11 cellular contexts compared by ENCODE assay signal in the genomic region with DNA sequence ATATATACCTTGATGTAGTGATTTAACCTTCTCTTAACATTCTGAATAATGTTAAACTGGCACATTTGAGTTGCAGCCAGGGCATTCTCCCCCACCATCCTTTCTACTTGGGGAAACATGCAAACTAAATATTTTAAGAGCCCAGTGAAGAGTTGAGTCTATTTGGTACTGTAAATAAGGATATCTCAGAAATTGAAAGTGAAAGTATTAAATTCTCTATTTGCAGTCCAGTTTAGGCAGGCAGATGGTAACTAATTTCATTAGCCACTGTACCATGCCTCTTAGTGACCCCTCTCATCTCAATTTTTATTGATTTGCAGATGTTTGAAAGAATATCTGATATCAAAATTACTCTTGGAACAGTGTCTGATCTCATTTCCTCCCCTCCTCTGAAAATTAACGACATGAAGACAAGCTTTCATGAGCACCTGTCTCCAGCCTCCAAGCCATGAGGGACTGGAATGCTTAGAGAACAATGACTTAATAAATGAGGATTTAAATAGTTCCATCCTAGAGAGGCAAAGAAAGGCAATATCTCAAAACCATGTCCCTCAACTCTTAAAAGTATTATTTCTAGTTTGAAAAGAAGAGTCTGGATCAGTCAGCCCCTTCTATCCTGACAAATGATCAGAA.
DNase-seq lines count a peak whose midpoint lies in the region; ATAC-seq, FAIRE-seq and TF ChIP-seq lines count a peak whose summit lies in the region.
"Had no signal": no experiment of that assay in that cellular context is flagged by ENCODE, and none has a peak within 500 bp of the region (broad histone marks: within the 10 kb centered on the region; RNA-seq: fewer than 3 reads in every experiment).

No MANE protein-coding gene starts in this region.

- H3K36me3 Mint-ChIP-seq in CD4-positive, alpha-beta T cell (ENCODE audit: low read depth): no peaks in the 10 kb centered on the region
- peaks cover 1% of the 10 kb centered on the region for H3K36me3 Mint-ChIP-seq in T-helper 2 cell treated with Interferon-gamma antibody and Interleukin-4, amounts not matched to agents 5 μg/mL and 100 μg/mL, for 36 hours (ENCODE audit: low read depth)

- POLR2A ChIA-PET in CD4-positive, alpha-beta T cell (lab: Charles Lee): no interaction called here

- intact Hi-C loops in CD4-positive, alpha-beta T cell (cut with DNase I, micrococcal nuclease): no loop called here

- H3K27me3 Mint-ChIP-seq in CD4-positive, alpha-beta T cell: no peaks in the 10 kb centered on the region
- H3K27me3 Mint-ChIP-seq in T-helper 2 cell treated with Interferon-gamma antibody and Interleukin-4, amounts not matched to agents 5 μg/mL and 100 μg/mL, for 36 hours (ENCODE audit: low read depth): no peaks in the 10 kb centered on the region

- H3K9me3 Mint-ChIP-seq in CD4-positive, alpha-beta T cell: no peaks in the 10 kb centered on the region
- H3K9me3 Mint-ChIP-seq in T-helper 2 cell treated with Interferon-gamma antibody and Interleukin-4, amounts not matched to agents 5 μg/mL and 100 μg/mL, for 36 hours: no peaks in the 10 kb centered on the region

- no peak overlapping the region for H3K27ac Mint-ChIP-seq in CD4-positive, alpha-beta T cell
- H3K27ac Mint-ChIP-seq in T-helper 2 cell treated with Interferon-gamma antibody and Interleukin-4, amounts not matched to agents 5 μg/mL and 100 μg/mL, for 36 hours: peak overlapping the region; percentile 72

- TF ChIP-seq CTCF in CD4-positive, alpha-beta T cell (IDR thresholded peaks at IDR 0.05): no peak

- peaks cover 24% of the 10 kb centered on the region for H3K4me1 ChIP-seq in muscle layer of colon (ENCODE audit: insufficient read depth, low read length)
- H3K4me1 ChIP-seq: right atrium auricular region had no signal

- H3K4me3 Mint-ChIP-seq in CD4-positive, alpha-beta T cell: peak overlapping the region; percentile 35
- H3K4me3 Mint-ChIP-seq in T-helper 2 cell treated with Interferon-gamma antibody and Interleukin-4, amounts not matched to agents 5 μg/mL and 100 μg/mL, for 36 hours: peak overlapping the region; percentile 51

- DNase-seq in CD4-positive, alpha-beta T cell: no peak
- no peak for DNase-seq in T-helper 2 cell treated with Interferon-gamma antibody and Interleukin-4, amounts not matched to agents 5 μg/mL and 100 μg/mL, for 36 hours (ENCODE audit: low spot score)
- DNase-seq in effector CD8-positive, alpha-beta T cell (lab: John Stamatoyannopoulos, UW): no peak
- DNase-seq in urothelium cell line (ENCODE audit: low spot score): no peak
- DNase-seq: amniotic stem cell, kidney glomerular epithelial cell had no signal

- no peak overlapping the region for H3K27ac ChIP-seq in CD4-positive, alpha-beta T cell (ENCODE audit: low read depth, low read length)
- H3K27ac ChIP-seq in muscle layer of colon (ENCODE audit: low read depth, low read length): no peak overlapping the region
- H3K27ac ChIP-seq: right atrium auricular region had no signal

- peak overlapping the region; percentile 17 to 37 for H3K4me3 ChIP-seq in muscle layer of colon (ENCODE audit: low read depth in 1 of 2, low read length in 2 of 2)
- H3K4me3 ChIP-seq: right atrium auricular region had no signal

- CTCF ChIA-PET in CD4-positive, alpha-beta T cell (lab: Charles Lee): no interaction called here

- no peaks in the 10 kb centered on the region for H3K27me3 ChIP-seq in CD4-positive, alpha-beta T cell (ENCODE audit: control insufficient read depth, insufficient read depth, low read length)
- H3K27me3 ChIP-seq in muscle layer of colon (ENCODE audit: control insufficient read depth in 1 of 2, insufficient read depth in 2 of 2, low read length in 2 of 2): no peaks in the 10 kb centered on the region
- H3K27me3 ChIP-seq: right atrium auricular region had no signal

- no peaks in the 10 kb centered on the region for H3K36me3 ChIP-seq in muscle layer of colon (ENCODE audit: insufficient read depth, low read length)
- H3K36me3 ChIP-seq: right atrium auricular region had no signal

- no peak for ATAC-seq in CD4-positive, alpha-beta T cell (ENCODE audit: poor library complexity)
- peak; percentile 52 for ATAC-seq in GM21526 (IDR thresholded peaks at IDR 0.05; ENCODE audit: low FRiP score, unreplicated experiment)
- ATAC-seq in GM19395 (IDR thresholded peaks at IDR 0.05; ENCODE audit: unreplicated experiment): no peak
- ATAC-seq: esophagus mucosa had no signal

- H3K9me3 ChIP-seq in CD4-positive, alpha-beta T cell (ENCODE audit: control insufficient read depth, low read length): no peaks in the 10 kb centered on the region
- H3K9me3 ChIP-seq in muscle layer of colon (ENCODE audit: low read length): no peaks in the 10 kb centered on the region
- H3K9me3 ChIP-seq: right atrium auricular region had no signal

- H3K4me1 Mint-ChIP-seq in CD4-positive, alpha-beta T cell (ENCODE audit: low read depth): peaks cover 22% of the 10 kb centered on the region
- peaks cover 20% of the 10 kb centered on the region for H3K4me1 Mint-ChIP-seq in T-helper 2 cell treated with Interferon-gamma antibody and Interleukin-4, amounts not matched to agents 5 μg/mL and 100 μg/mL, for 36 hours (ENCODE audit: low read depth)

- no peak overlapping the region for H3K9ac ChIP-seq in muscle layer of colon (ENCODE audit: low read length)

- FAIRE-seq in urothelium cell line (lab: Jason Lieb, UNC): no peak
